In the genomic region with DNA sequence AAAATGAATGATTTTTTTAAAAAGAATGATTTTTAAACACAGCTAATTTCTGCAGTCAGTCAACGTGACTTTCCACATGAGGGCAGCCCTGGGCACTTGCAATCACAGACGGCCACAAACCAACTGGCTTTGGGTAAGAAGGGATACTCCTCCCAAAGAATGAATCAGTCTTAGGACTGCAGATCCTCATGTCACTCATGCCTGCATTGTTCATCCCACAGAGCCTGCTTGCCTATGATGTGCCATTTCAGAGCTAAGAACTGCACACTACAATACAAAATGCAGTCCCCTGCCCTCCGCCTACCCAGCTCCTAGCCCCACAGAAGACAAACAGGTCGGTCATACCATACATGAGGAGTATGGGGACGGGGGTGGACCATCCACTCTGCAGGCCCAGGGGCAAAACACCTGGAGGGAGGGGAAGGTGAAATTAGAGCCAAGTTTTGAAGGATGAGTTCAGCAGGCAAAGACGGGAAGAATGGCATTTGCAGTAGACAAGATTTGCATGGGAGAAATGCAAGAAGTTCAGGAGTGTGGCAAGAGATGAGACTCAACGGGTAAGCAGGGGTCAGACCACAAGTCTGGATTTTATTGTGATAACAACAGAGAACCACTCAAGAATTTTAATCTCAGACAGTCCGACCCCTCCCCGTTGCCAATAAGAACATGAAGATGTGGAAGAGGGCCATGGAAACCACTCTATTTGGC, we compare ENCODE assay signal across 8 cellular contexts. TPM values are rescaled to one million over a fixed set of nuclear protein-coding genes. Genes with fewer than 3 reads are reported as not detected.
A peak's percentile ranks its signal among the peaks of the same experiment; 100 is the strongest.
DNase-seq lines count a peak whose midpoint lies in the region; ATAC-seq and TF ChIP-seq lines count a peak whose summit lies in the region.

No MANE protein-coding gene starts in this region.

- ATAC-seq in stimulated activated effector memory CD8-positive, alpha-beta T cell treated with anti-CD3 and anti-CD28 coated beads, Interleukin-12 subunit alpha, Interleukin-12 subunit beta, amount 100 ng/mL, for 72 hours = no peak
- ATAC-seq in HG02840 (IDR thresholded peaks at IDR 0.05; ENCODE audit: low FRiP score, unreplicated experiment) = no peak

- H3K4me1 Mint-ChIP-seq in stimulated activated effector memory CD8-positive, alpha-beta T cell treated with anti-CD3 and anti-CD28 coated beads, Interleukin-12 subunit alpha, Interleukin-12 subunit beta, amount 100 ng/mL, for 72 hours = peaks cover 35% of the 10 kb centered on the region

- peaks cover 5% of the 10 kb centered on the region for H3K36me3 Mint-ChIP-seq in stimulated activated effector memory CD8-positive, alpha-beta T cell treated with anti-CD3 and anti-CD28 coated beads, Interleukin-12 subunit alpha, Interleukin-12 subunit beta, amount 100 ng/mL, for 72 hours

- H3K4me3 ChIP-seq in dorsolateral prefrontal cortex = no peak overlapping the region

- no peaks in the 10 kb centered on the region for H3K9me3 Mint-ChIP-seq in stimulated activated effector memory CD8-positive, alpha-beta T cell treated with anti-CD3 and anti-CD28 coated beads, Interleukin-12 subunit alpha, Interleukin-12 subunit beta, amount 100 ng/mL, for 72 hours

- H3K27ac Mint-ChIP-seq in stimulated activated effector memory CD8-positive, alpha-beta T cell treated with anti-CD3 and anti-CD28 coated beads, Interleukin-12 subunit alpha, Interleukin-12 subunit beta, amount 100 ng/mL, for 72 hours = peak overlapping the region; percentile 13

- H3K27me3 ChIP-seq in dorsolateral prefrontal cortex = no peaks in the 10 kb centered on the region

- in situ Hi-C loops in SK-MEL-5 (cut with HindIII; ENCODE audit: low pct_unique_long_range_greater_than_20kb, low sequenced_read_pairs) = no loop called here

- H3K4me3 Mint-ChIP-seq in stimulated activated effector memory CD8-positive, alpha-beta T cell treated with anti-CD3 and anti-CD28 coated beads, Interleukin-12 subunit alpha, Interleukin-12 subunit beta, amount 100 ng/mL, for 72 hours = no peak overlapping the region

- no peak overlapping the region for H3K27ac ChIP-seq in dorsolateral prefrontal cortex

- peak in 8 of 56 donors; percentile 7 to 35 (median 12) for TF ChIP-seq CTCF in dorsolateral prefrontal cortex (IDR thresholded peaks at IDR 0.05 in 54 of 56, conservative IDR thresholded peaks at IDR 0.05 in 2 of 56; ENCODE audit: low read depth in 1 of 56, partially characterized antibody in 56 of 56)

- peak; percentile 29 for DNase-seq in NCI-H2196 (lab: John Stamatoyannopoulos, UW; ENCODE audit: unreplicated experiment)
- no peak for DNase-seq in NCI-H2196 treated with DMSO at 0.1 percent for 48 hours (lab: John Stamatoyannopoulos, UW; ENCODE audit: unreplicated experiment)
- DNase-seq in SK-MEL-5 (ENCODE audit: low read depth, low spot score) = peak; percentile 88
- DNase-seq in fibroblast of the conjunctiva (ENCODE audit: low read depth) = peak; percentile 85
- DNase-seq in stimulated activated effector memory CD8-positive, alpha-beta T cell treated with anti-CD3 and anti-CD28 coated beads, Interleukin-12 subunit alpha, Interleukin-12 subunit beta, amount 100 ng/mL, for 72 hours (ENCODE audit: low spot score in 2 of 2) = no peak
- no peak for DNase-seq in activated T-cell treated with anti-CD3 and anti-CD28 coated beads for 4 hours
- no peak for DNase-seq in dorsolateral prefrontal cortex

- intact Hi-C loops in dorsolateral prefrontal cortex (cut with DNase I) = no loop called here

RNA-seq across cellular contexts. Expression of a gene that starts 24.7 kb away (rescaled TPM):
- total RNA-seq in SK-MEL-5 (2014; rRNA removed; shearing (Covaris generic)) = 197 and 210 TPM in 2 replicates
- 359 and 404 TPM in 2 replicates for polyA plus RNA-seq in SK-MEL-5 (2015; cell fraction: cytosol; rRNA removed)
- 298 and 306 TPM in 2 replicates for polyA plus RNA-seq in SK-MEL-5 (2015; cell fraction: nucleus; rRNA removed)
- total RNA-seq in dorsolateral prefrontal cortex = 10 to 100 TPM; 32.7 to 64.6 (median 48.1) TPM

Comparison
In these comparisons a context has a peak if more than half of its experiments do, and no peak if none do; other contexts are left out.
1. DNase-seq: peak in NCI-H2196 (single experiment), SK-MEL-5 (single experiment) and fibroblast of the conjunctiva (single experiment); none in NCI-H2196 treated with DMSO at 0.1 percent for 48 hours (single experiment), stimulated activated effector memory CD8-positive, alpha-beta T cell treated with anti-CD3 and anti-CD28 coated beads, Interleukin-12 subunit alpha, Interleukin-12 subunit beta, amount 100 ng/mL, for 72 hours (0 of 2), activated T-cell treated with anti-CD3 and anti-CD28 coated beads for 4 hours (single experiment) and dorsolateral prefrontal cortex (0 of 10).